8 cellular contexts compared by ENCODE assay signal in the genomic region with DNA sequence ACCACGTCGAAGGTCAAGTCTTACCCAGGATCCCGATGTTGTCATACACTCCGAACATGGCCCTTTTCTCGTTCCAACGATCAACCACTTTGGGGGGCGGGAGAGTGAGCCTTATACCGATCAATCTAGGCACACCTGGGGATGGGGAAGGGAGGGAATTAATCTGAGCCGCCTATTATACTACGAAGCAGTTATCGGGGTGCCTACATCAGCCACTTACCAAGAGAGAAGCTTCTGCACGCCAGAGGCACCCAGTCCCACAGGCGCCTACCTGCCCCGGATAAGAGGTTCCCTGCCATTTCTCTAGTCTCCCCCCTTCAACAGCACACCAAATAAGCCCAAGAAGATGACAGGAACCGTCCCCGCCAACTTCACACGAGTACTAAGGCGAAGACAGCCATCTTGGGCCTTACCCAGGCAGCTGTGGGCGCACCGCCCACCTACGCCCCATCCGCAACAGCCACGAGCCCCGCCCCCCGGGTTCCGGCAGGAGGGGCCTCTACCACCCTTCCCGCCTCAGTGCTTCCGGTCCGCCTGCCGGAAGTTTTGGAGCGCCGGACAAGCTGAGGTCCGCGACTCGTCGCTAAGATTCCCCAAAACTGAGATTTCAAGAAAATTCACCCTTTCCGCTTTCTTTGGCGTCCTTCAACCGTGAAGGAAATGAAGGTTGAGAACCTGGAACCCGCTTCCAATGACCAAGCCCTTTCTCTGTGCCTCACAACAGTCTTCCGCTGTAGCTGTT.
DNase-seq lines count a peak whose midpoint lies in the region; ATAC-seq and TF ChIP-seq lines count a peak whose summit lies in the region.

A gene (minus strand): TSS at position 425 of the 742 bp plus-strand sequence. CDS start 126 bp downstream, at position 299.

- no peak for TF ChIP-seq CTCF in GM06990 (IDR thresholded peaks at IDR 0.05; ENCODE audit: insufficient read depth, low read length, poor library complexity, severe bottlenecking)

- peaks cover 9% of the 10 kb centered on the region for H3K36me3 Mint-ChIP-seq in activated naive CD4-positive, alpha-beta T cell treated with anti-CD3 and anti-CD28 coated beads, Interleukin-2, amount 50 U/mL, for 24 hours

- DNase-seq in GM06990 (ENCODE audit: extremely low read depth, insufficient read length) (peak; percentile 96), NCI-H1092 treated with DMSO at 0.1 percent for 48 hours (lab: John Stamatoyannopoulos, UW) (peak; percentile 93), globus pallidus (ENCODE audit: low spot score) (peak; percentile 97), nucleus accumbens (lab: John Stamatoyannopoulos, UW) (peak; percentile 12 to 99 (median 92)), superior temporal gyrus (ENCODE audit: extremely low spot score) (peak; percentile 97)

- ATAC-seq in HG02588 (IDR thresholded peaks at IDR 0.05; ENCODE audit: unreplicated experiment), result peak; percentile 65
- peak; percentile 87 for ATAC-seq in SK-N-SH treated with all-trans-retinoic acid at 6 μM for 48 hours

- no peaks in the 10 kb centered on the region for H3K27me3 Mint-ChIP-seq in activated naive CD4-positive, alpha-beta T cell treated with anti-CD3 and anti-CD28 coated beads, Interleukin-2, amount 50 U/mL, for 24 hours

- H3K9me3 Mint-ChIP-seq in activated naive CD4-positive, alpha-beta T cell treated with anti-CD3 and anti-CD28 coated beads, Interleukin-2, amount 50 U/mL, for 24 hours, result no peaks in the 10 kb centered on the region

- H3K27me3 ChIP-seq in GM06990 (replicated peaks; ENCODE audit: control insufficient read depth, insufficient read depth, low read length), result no peaks in the 10 kb centered on the region

- H3K36me3 ChIP-seq in GM06990 (ENCODE audit: control insufficient read depth, insufficient read depth, low read length), result peaks cover 4% of the 10 kb centered on the region

- H3K4me1 Mint-ChIP-seq in activated naive CD4-positive, alpha-beta T cell treated with anti-CD3 and anti-CD28 coated beads, Interleukin-2, amount 50 U/mL, for 24 hours, result peaks cover 34% of the 10 kb centered on the region

- peak within 1 kb of the TSS; percentile 92 for H3K4me3 ChIP-seq in GM06990 (replicated peaks; ENCODE audit: low read depth, low read length)

- peak within 1 kb of the TSS; percentile 94 for H3K4me3 Mint-ChIP-seq in activated naive CD4-positive, alpha-beta T cell treated with anti-CD3 and anti-CD28 coated beads, Interleukin-2, amount 50 U/mL, for 24 hours

- peak within 1 kb of the TSS; percentile 95 for H3K27ac Mint-ChIP-seq in activated naive CD4-positive, alpha-beta T cell treated with anti-CD3 and anti-CD28 coated beads, Interleukin-2, amount 50 U/mL, for 24 hours

TF ChIP-seq in SK-N-SH treated with all-trans-retinoic acid at 6 μM for 48 hours, 23 proteins besides CTCF, POLR2A, EP300 and RAD21:
- TF ChIP-seq ARNTL (CRISPR knock-in tag; IDR thresholded peaks at IDR 0.05; ENCODE audit: borderline replicate concordance, low read depth), result no peak
TF ChIP-seq in SK-N-SH treated with all-trans-retinoic acid at 6 μM for 48 hours: peak in this region for 0.

Comparison
In these comparisons a context has a peak if more than half of its experiments do, and no peak if none do; other contexts are left out.
1. Peak in every context shown above with its lines: DNase-seq, ATAC-seq and H3K4me3 ChIP-seq.